ENCODE assay signal across 8 cellular contexts in genomic region chr5:123423278-123424149, GRCh38. TPM values are rescaled to one million over a fixed set of nuclear protein-coding genes. Genes with fewer than 3 reads are reported as not detected.
DNase-seq lines count a peak whose midpoint lies in the region; ATAC-seq, FAIRE-seq and TF ChIP-seq lines count a peak whose summit lies in the region.

Gene CEP120, minus strand, starts transcription at chr5:123423403. Its CDS starts 405 bp downstream, at chr5:123422998.

- peaks cover 0 to 9% (median 5%) of the 10 kb centered on the region in 11 experiments; a peak in 11 of 22 replicates for H3K36me3 ChIP-seq in BLaER1 treated with 17β-estradiol and CSF1 and Interleukin-3, amounts not matched to agents 10 nM and 100 nM
- H3K36me3 ChIP-seq in colonic mucosa, result no peaks in the 10 kb centered on the region

- H3K4me2 ChIP-seq in BLaER1 treated with 17β-estradiol and CSF1 and Interleukin-3, amounts not matched to agents 10 nM and 100 nM, result peak within 1 kb of the TSS; percentile 82 to 98 (median 92)

- intact Hi-C loops in colonic mucosa (cut with DNase I), result loop anchor here (5.0 to 10.0 kb wide), 2 partner anchors 89 to 181 kb away; partner anchors contain the start of gene CSNK1G3

- H3K27ac ChIP-seq in BLaER1 treated with 17β-estradiol and CSF1 and Interleukin-3, amounts not matched to agents 10 nM and 100 nM, result peak within 1 kb of the TSS; percentile 73 to 92 (median 88)
- H3K27ac ChIP-seq in colonic mucosa (peak within 1 kb of the TSS; percentile 90), layer of hippocampus (ENCODE audit: low read depth, low read length) (peak within 1 kb of the TSS; percentile 76)

- no peaks in the 10 kb centered on the region for H3K9me3 ChIP-seq in BLaER1 treated with 17β-estradiol and CSF1 and Interleukin-3, amounts not matched to agents 10 nM and 100 nM (replicated peaks in 1 of 11)
- H3K9me3 ChIP-seq in colonic mucosa, result no peaks in the 10 kb centered on the region

- H3K27me3 ChIP-seq in BLaER1 treated with 17β-estradiol and CSF1 and Interleukin-3, amounts not matched to agents 10 nM and 100 nM, result no peaks in the 10 kb centered on the region
- H3K27me3 ChIP-seq in colonic mucosa, result no peaks in the 10 kb centered on the region
- H3K27me3 ChIP-seq in layer of hippocampus (ENCODE audit: control insufficient read depth, insufficient read depth, low read length), result no peaks in the 10 kb centered on the region

- peak; percentile 70 for TF ChIP-seq CTCF in colonic mucosa (IDR thresholded peaks at IDR 0.05)

- FAIRE-seq in GM19239 (lab: Jason Lieb, UNC), result peak; percentile 97

- peak within 1 kb of the TSS; percentile 81 to 96 (median 90) for H3K4me3 ChIP-seq in BLaER1 treated with 17β-estradiol and CSF1 and Interleukin-3, amounts not matched to agents 10 nM and 100 nM
- peak within 1 kb of the TSS; percentile 73 for H3K4me3 ChIP-seq in colonic mucosa

- peak within 1 kb of the TSS; percentile 85 to 93 (median 90) for H3K9ac ChIP-seq in BLaER1 treated with 17β-estradiol and CSF1 and Interleukin-3, amounts not matched to agents 10 nM and 100 nM
- H3K9ac ChIP-seq in colonic mucosa (ENCODE audit: low read depth in 2 of 2, low read length in 2 of 2), result peak within 1 kb of the TSS; percentile 89 to 94

- DNase-seq in GM19239 (ENCODE audit: insufficient read length, low spot score) (peak; percentile 92), NCI-H526 (lab: John Stamatoyannopoulos, UW) (peak; percentile 95 to 97), colonic mucosa (peak; percentile 99)
- DNase-seq in activated CD4-positive, alpha-beta T cell treated with anti-CD3 and anti-CD28 coated beads for 48 hours, result peak; percentile 97
- peak; percentile 90 to 94 for DNase-seq in stimulated activated CD4-positive, alpha-beta T cell treated with anti-CD3 and anti-CD28 coated beads, Interleukin-1b, Interleukin-23, amount 100 ng/mL, for 4 hours (ENCODE audit: low read depth in 2 of 2)

- peak; percentile 99 for ATAC-seq in HG03457 (IDR thresholded peaks at IDR 0.05; ENCODE audit: unreplicated experiment)

- H4K20me1 ChIP-seq in BLaER1 treated with 17β-estradiol and CSF1 and Interleukin-3, amounts not matched to agents 10 nM and 100 nM, result no peaks in the 10 kb centered on the region

- H3K4me1 ChIP-seq in BLaER1 treated with 17β-estradiol and CSF1 and Interleukin-3, amounts not matched to agents 10 nM and 100 nM, result peaks cover 23 to 40% (median 29%) of the 10 kb centered on the region in 10 experiments
- no peaks in the 10 kb centered on the region for H3K4me1 ChIP-seq in colonic mucosa

RNA-seq across cellular contexts. Expression of gene CEP120, which starts in this region (rescaled TPM):
- total RNA-seq in colonic mucosa, result 10 to 100 TPM; 11.7 to 18.2 TPM

Comparison
In these comparisons a context has a peak if more than half of its experiments do, and no peak if none do; other contexts are left out.
1. Peak in every context shown above with its lines: DNase-seq, ATAC-seq, H3K4me3 ChIP-seq and H3K27ac ChIP-seq.